1 cellular context compared by ENCODE assay signal in the genomic region with DNA sequence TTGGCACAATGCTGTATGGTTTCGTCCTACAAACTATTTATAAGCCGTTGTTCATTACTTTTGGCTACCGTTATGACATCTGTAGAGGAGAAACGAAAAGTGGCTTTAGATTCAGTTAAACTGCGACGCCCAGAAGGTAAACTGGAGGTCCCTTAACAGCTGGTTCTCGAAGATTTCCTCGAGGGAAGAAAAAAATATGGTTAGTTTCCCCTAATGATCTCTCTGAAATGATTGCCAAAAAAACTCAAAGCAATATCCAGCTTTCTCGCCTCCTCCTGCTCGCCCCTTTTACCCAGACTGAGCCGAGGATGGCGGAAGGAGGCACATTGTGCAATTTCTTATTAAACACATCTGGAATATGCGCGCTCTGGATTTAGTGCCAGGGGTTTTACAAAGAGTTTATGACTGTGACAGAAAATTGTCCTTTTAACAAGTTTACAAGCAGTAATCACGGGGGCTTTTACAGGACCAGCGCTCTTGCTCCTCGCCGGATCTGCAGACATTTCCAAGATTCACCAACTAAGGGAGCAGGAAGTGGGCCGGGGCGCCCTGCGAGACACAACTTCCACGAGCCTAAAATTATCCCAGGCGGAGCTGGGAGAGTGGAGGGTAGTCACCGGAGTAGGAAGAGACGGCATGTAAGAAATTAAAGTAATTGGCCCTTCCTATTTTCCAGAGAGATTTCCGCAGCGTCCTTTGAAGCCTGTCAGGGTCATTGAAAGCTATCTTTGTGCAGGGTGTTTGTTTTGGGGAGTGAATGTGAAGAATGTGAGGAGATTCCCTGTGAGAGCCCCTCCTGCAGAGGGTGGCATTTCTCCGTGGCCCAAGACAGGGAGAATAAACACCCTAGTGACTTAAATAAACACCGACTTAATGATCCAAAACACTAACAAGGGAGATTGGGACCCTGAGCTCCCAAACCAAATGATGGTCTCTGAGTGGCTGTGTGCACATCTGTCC.
A peak's percentile ranks its signal among the peaks of the same experiment; 100 is the strongest.
TF ChIP-seq lines count a peak whose summit lies in the region.

No MANE protein-coding gene starts in this region.

TF ChIP-seq in HepG2, 621 proteins besides CTCF, POLR2A, EP300 and RAD21 (continued from another document and continues in another):
- TF ChIP-seq, protein P1, sequence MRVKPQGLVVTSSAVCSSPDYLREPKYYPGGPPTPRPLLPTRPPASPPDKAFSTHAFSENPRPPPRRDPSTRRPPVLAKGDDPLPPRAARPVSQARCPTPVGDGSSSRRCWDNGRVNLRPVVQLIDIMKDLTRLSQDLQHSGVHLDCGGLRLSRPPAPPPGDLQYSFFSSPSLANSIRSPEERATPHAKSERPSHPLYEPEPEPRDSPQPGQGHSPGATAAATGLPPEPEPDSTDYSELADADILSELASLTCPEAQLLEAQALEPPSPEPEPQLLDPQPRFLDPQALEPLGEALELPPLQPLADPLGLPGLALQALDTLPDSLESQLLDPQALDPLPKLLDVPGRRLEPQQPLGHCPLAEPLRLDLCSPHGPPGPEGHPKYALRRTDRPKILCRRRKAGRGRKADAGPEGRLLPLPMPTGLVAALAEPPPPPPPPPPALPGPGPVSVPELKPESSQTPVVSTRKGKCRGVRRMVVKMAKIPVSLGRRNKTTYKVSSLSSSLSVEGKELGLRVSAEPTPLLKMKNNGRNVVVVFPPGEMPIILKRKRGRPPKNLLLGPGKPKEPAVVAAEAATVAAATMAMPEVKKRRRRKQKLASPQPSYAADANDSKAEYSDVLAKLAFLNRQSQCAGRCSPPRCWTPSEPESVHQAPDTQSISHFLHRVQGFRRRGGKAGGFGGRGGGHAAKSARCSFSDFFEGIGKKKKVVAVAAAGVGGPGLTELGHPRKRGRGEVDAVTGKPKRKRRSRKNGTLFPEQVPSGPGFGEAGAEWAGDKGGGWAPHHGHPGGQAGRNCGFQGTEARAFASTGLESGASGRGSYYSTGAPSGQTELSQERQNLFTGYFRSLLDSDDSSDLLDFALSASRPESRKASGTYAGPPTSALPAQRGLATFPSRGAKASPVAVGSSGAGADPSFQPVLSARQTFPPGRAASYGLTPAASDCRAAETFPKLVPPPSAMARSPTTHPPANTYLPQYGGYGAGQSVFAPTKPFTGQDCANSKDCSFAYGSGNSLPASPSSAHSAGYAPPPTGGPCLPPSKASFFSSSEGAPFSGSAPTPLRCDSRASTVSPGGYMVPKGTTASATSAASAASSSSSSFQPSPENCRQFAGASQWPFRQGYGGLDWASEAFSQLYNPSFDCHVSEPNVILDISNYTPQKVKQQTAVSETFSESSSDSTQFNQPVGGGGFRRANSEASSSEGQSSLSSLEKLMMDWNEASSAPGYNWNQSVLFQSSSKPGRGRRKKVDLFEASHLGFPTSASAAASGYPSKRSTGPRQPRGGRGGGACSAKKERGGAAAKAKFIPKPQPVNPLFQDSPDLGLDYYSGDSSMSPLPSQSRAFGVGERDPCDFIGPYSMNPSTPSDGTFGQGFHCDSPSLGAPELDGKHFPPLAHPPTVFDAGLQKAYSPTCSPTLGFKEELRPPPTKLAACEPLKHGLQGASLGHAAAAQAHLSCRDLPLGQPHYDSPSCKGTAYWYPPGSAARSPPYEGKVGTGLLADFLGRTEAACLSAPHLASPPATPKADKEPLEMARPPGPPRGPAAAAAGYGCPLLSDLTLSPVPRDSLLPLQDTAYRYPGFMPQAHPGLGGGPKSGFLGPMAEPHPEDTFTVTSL (CRISPR knock-in tag; IDR thresholded peaks at IDR 0.05; ENCODE audit: borderline replicate concordance): no peak
- TF ChIP-seq, protein P2, sequence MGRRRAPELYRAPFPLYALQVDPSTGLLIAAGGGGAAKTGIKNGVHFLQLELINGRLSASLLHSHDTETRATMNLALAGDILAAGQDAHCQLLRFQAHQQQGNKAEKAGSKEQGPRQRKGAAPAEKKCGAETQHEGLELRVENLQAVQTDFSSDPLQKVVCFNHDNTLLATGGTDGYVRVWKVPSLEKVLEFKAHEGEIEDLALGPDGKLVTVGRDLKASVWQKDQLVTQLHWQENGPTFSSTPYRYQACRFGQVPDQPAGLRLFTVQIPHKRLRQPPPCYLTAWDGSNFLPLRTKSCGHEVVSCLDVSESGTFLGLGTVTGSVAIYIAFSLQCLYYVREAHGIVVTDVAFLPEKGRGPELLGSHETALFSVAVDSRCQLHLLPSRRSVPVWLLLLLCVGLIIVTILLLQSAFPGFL (CRISPR knock-in tag; IDR thresholded peaks at IDR 0.05): no peak
- TF ChIP-seq NCOA2 (CRISPR knock-in tag; IDR thresholded peaks at IDR 0.05) (peak; percentile 63), ZNF333 (CRISPR knock-in tag; IDR thresholded peaks at IDR 0.05; ENCODE audit: borderline replicate concordance) (no peak), SRSF1 (optimal IDR thresholded peaks at IDR 0.05; ENCODE audit: low read depth, low read length) (no peak), CENPX (CRISPR knock-in tag; IDR thresholded peaks at IDR 0.05) (no peak), CBX2 (IDR thresholded peaks at IDR 0.05; ENCODE audit: low read depth, low read length) (no peak), CBX2 (CRISPR knock-in tag; IDR thresholded peaks at IDR 0.05; ENCODE audit: low read depth) (no peak), ZNF143 (CRISPR knock-in tag; IDR thresholded peaks at IDR 0.05) (no peak), CBX1 (IDR thresholded peaks at IDR 0.05; ENCODE audit: low read depth) (no peak), RBM39 (IDR thresholded peaks at IDR 0.05; ENCODE audit: low read depth, low read length, poor library complexity, severe bottlenecking) (no peak), ZNF317 (CRISPR knock-in tag; IDR thresholded peaks at IDR 0.05) (no peak), GFI1 (CRISPR knock-in tag; IDR thresholded peaks at IDR 0.05; ENCODE audit: borderline replicate concordance) (no peak), KLF16 (CRISPR knock-in tag; IDR thresholded peaks at IDR 0.05) (no peak), ZKSCAN8 (CRISPR knock-in tag; IDR thresholded peaks at IDR 0.05; ENCODE audit: borderline replicate concordance) (no peak), ZNF766 (CRISPR knock-in tag; IDR thresholded peaks at IDR 0.05; ENCODE audit: borderline replicate concordance) (no peak), TBX2 (CRISPR knock-in tag; IDR thresholded peaks at IDR 0.05; ENCODE audit: borderline replicate concordance) (peak; percentile 69; the same call in 1 of the 2 replicates), ZNF546 (CRISPR knock-in tag; conservative IDR thresholded peaks at IDR 0.05) (no peak), SAP130 (CRISPR knock-in tag; IDR thresholded peaks at IDR 0.05; ENCODE audit: low read depth) (peak; percentile 64), NFYC (CRISPR knock-in tag; IDR thresholded peaks at IDR 0.05) (0 out of 2 replicates have a peak, but pooled peaks have one; percentile 10), SMAD3 (CRISPR knock-in tag; IDR thresholded peaks at IDR 0.05) (no peak), ZNF558 (CRISPR knock-in tag; IDR thresholded peaks at IDR 0.05; ENCODE audit: borderline replicate concordance) (no peak), SMARCE1 (IDR thresholded peaks at IDR 0.05; ENCODE audit: borderline replicate concordance) (no peak), HOXA3 (CRISPR knock-in tag; IDR thresholded peaks at IDR 0.05) (no peak), WIZ (CRISPR knock-in tag; IDR thresholded peaks at IDR 0.05) (no peak), ZNF251 (CRISPR knock-in tag; IDR thresholded peaks at IDR 0.05) (no peak), HOXA7 (CRISPR knock-in tag; IDR thresholded peaks at IDR 0.05) (no peak), NR2F1 (CRISPR knock-in tag; IDR thresholded peaks at IDR 0.05) (no peak)
- TF ChIP-seq, protein P3, sequence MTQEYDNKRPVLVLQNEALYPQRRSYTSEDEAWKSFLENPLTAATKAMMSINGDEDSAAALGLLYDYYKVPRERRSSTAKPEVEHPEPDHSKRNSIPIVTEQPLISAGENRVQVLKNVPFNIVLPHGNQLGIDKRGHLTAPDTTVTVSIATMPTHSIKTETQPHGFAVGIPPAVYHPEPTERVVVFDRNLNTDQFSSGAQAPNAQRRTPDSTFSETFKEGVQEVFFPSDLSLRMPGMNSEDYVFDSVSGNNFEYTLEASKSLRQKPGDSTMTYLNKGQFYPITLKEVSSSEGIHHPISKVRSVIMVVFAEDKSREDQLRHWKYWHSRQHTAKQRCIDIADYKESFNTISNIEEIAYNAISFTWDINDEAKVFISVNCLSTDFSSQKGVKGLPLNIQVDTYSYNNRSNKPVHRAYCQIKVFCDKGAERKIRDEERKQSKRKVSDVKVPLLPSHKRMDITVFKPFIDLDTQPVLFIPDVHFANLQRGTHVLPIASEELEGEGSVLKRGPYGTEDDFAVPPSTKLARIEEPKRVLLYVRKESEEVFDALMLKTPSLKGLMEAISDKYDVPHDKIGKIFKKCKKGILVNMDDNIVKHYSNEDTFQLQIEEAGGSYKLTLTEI (CRISPR knock-in tag; conservative IDR thresholded peaks at IDR 0.05): no peak
- TF ChIP-seq, protein P4, sequence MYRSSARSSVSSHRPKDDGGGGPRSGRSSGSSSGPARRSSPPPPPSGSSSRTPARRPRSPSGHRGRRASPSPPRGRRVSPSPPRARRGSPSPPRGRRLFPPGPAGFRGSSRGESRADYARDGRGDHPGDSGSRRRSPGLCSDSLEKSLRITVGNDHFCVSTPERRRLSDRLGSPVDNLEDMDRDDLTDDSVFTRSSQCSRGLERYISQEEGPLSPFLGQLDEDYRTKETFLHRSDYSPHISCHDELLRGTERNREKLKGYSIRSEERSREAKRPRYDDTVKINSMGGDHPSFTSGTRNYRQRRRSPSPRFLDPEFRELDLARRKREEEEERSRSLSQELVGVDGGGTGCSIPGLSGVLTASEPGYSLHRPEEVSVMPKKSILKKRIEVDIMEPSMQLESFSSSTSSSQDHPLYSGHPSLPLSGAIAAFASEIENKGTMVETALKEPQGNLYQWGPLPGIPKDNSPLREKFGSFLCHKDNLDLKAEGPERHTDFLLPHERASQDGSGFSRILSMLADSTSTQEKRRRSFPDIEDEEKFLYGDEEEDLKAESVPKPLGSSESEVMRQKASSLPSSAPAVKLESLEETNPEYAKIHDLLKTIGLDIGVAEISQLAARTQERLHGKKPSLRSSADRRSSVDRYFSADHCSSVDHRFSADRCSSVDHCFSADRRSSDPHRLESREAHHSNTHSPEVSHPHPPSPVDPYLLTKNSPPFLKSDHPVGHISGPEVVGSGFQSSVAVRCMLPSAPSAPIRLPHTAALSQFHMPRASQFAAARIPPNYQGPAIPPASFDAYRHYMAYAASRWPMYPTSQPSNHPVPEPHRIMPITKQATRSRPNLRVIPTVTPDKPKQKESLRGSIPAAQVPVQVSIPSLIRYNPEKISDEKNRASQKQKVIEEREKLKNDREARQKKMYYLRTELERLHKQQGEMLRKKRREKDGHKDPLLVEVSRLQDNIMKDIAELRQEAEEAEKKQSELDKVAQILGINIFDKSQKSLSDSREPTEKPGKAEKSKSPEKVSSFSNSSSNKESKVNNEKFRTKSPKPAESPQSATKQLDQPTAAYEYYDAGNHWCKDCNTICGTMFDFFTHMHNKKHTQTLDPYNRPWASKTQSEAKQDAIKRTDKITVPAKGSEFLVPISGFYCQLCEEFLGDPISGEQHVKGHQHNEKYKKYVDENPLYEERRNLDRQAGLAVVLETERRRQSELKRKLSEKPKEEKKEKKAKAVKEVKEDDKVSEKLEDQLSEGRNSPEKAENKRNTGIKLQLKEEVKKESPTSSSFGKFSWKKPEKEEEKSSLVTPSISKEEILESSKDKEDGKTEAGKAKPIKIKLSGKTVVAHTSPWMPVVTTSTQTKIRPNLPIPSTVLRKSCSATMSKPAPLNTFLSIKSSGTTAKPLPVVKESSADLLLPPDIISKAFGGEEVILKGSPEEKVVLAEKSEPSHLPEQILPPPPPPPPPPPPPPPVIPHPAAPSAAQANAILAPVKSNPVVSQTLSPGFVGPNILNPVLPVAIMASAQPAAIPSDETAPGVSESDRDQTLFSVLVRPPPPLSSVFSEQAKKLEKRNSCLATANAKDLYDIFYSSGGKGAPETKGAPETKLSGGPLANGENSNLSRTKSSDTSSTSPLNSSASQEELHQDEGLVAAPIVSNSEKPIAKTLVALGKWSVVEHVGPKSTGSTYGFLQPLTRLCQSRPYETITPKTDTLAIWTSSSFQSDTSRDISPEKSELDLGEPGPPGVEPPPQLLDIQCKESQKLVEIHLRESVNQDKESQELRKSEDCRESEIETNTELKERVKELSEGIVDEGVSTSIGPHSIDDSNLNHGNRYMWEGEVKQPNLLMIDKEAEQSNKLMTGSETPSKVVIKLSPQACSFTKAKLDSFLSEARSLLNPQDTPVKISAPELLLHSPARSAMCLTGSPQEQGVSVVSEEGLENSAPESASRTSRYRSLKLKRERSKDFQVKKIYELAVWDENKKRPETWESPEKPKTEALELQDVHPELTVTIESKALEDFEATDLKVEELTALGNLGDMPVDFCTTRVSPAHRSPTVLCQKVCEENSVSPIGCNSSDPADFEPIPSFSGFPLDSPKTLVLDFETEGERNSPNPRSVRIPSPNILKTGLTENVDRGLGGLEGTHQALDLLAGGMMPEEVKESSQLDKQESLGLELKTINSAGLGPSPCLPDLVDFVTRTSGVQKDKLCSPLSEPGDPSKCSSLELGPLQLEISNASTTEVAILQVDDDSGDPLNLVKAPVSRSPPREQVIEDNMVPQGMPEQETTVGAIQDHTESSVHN (CRISPR knock-in tag; IDR thresholded peaks at IDR 0.05): no peak
- TF ChIP-seq, protein P5, sequence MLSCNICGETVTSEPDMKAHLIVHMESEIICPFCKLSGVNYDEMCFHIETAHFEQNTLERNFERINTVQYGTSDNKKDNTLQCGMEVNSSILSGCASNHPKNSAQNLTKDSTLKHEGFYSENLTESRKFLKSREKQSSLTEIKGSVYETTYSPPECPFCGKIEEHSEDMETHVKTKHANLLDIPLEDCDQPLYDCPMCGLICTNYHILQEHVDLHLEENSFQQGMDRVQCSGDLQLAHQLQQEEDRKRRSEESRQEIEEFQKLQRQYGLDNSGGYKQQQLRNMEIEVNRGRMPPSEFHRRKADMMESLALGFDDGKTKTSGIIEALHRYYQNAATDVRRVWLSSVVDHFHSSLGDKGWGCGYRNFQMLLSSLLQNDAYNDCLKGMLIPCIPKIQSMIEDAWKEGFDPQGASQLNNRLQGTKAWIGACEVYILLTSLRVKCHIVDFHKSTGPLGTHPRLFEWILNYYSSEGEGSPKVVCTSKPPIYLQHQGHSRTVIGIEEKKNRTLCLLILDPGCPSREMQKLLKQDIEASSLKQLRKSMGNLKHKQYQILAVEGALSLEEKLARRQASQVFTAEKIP (CRISPR knock-in tag; IDR thresholded peaks at IDR 0.05; ENCODE audit: borderline replicate concordance): no peak
- TF ChIP-seq, protein P6, sequence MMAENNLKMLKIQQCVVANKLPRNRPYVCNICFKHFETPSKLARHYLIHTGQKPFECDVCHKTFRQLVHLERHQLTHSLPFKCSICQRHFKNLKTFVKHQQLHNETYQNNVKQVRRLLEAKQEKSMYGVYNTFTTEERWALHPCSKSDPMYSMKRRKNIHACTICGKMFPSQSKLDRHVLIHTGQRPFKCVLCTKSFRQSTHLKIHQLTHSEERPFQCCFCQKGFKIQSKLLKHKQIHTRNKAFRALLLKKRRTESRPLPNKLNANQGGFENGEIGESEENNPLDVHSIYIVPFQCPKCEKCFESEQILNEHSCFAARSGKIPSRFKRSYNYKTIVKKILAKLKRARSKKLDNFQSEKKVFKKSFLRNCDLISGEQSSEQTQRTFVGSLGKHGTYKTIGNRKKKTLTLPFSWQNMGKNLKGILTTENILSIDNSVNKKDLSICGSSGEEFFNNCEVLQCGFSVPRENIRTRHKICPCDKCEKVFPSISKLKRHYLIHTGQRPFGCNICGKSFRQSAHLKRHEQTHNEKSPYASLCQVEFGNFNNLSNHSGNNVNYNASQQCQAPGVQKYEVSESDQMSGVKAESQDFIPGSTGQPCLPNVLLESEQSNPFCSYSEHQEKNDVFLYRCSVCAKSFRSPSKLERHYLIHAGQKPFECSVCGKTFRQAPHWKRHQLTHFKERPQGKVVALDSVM (CRISPR knock-in tag; IDR thresholded peaks at IDR 0.05): no peak
